ENCODE assay signal across 4 cellular contexts in genomic region chr4:22466582-22466981, GRCh38.
"Had no signal": no experiment of that assay in that cellular context is flagged by ENCODE, and none has a peak within 500 bp of the region (broad histone marks: within the 10 kb centered on the region; RNA-seq: fewer than 3 reads in every experiment).

No MANE protein-coding gene starts in this region.

- H3K4me3 ChIP-seq: GM23338 had no signal

- DNase-seq: H9, HCEC 1CT, IMR-90 had no signal

- ATAC-seq: GM23338 had no signal
